12 cellular contexts compared by ENCODE assay signal in genomic region chr5:75167345-75167744, GRCh38.
A peak's percentile ranks its signal among the peaks of the same experiment; 100 is the strongest.
DNase-seq lines count a peak whose midpoint lies in the region; FAIRE-seq and TF ChIP-seq lines count a peak whose summit lies in the region.
"Had no signal": no experiment of that assay in that cellular context is flagged by ENCODE, and none has a peak within 500 bp of the region (broad histone marks: within the 10 kb centered on the region; RNA-seq: fewer than 3 reads in every experiment).

No MANE protein-coding gene starts in this region.

- H3K27me3 Mint-ChIP-seq in activated CD4-positive, alpha-beta memory T cell treated with anti-CD3 and anti-CD28 coated beads for 36 hours: no peaks in the 10 kb centered on the region
- H3K27me3 Mint-ChIP-seq: memory B cell had no signal

- H3K9me1 ChIP-seq in keratinocyte (ENCODE audit: control insufficient read depth, extremely low read depth, insufficient read depth, low read length): no peaks in the 10 kb centered on the region

- TF ChIP-seq CTCF in keratinocyte (optimal IDR thresholded peaks at IDR 0.05 in 1 of 3, IDR thresholded peaks at IDR 0.05 in 1 of 3, conservative IDR thresholded peaks at IDR 0.05 in 1 of 3; ENCODE audit: extremely low read depth in 1 of 3, insufficient read depth in 2 of 3, low read length in 3 of 3): peak in 2 of 3 experiments; percentile 60 to 62

- H3K27ac ChIP-seq in keratinocyte (ENCODE audit: control insufficient read depth, insufficient read depth, low read length): no peak overlapping the region
- H3K27ac ChIP-seq: SJSA1, vagina had no signal

- POLR2A ChIA-PET in activated CD4-positive, alpha-beta memory T cell treated with anti-CD3 and anti-CD28 coated beads for 36 hours (lab: Charles Lee): no interaction called here

- H3K4me1 Mint-ChIP-seq in activated CD4-positive, alpha-beta memory T cell treated with anti-CD3 and anti-CD28 coated beads for 36 hours (ENCODE audit: low read depth): no peaks in the 10 kb centered on the region
- H3K4me1 Mint-ChIP-seq: memory B cell had no signal

- no peak overlapping the region for H3K4me3 Mint-ChIP-seq in activated CD4-positive, alpha-beta memory T cell treated with anti-CD3 and anti-CD28 coated beads for 36 hours
- H3K4me3 Mint-ChIP-seq: memory B cell had no signal

- no peaks in the 10 kb centered on the region for H3K36me3 Mint-ChIP-seq in activated CD4-positive, alpha-beta memory T cell treated with anti-CD3 and anti-CD28 coated beads for 36 hours
- H3K36me3 Mint-ChIP-seq: memory B cell had no signal

- no peaks in the 10 kb centered on the region for H3K9me3 ChIP-seq in keratinocyte (ENCODE audit: control insufficient read depth, low read depth, low read length)
- H3K9me3 ChIP-seq: SJSA1, vagina had no signal

- DNase-seq in Daoy (ENCODE audit: low read depth) (peak; percentile 6), HT1080 (ENCODE audit: low read depth) (peak; percentile 20), amniotic epithelial cell (ENCODE audit: low read depth) (peak; percentile 9), keratinocyte (ENCODE audit: low read depth, low spot score) (no peak), anterior cingulate cortex (lab: John Stamatoyannopoulos, UW) (no peak), islet precursor cell (no peak)
- no peak for DNase-seq in activated CD4-positive, CD25-positive, alpha-beta regulatory T cell (lab: John Stamatoyannopoulos, UW)
- DNase-seq in activated CD4-positive, alpha-beta memory T cell treated with anti-CD3 and anti-CD28 coated beads for 36 hours: no peak
- DNase-seq: activated CD8-positive, alpha-beta memory T cell treated with anti-CD3 and anti-CD28 coated beads for 24 hours had no signal

- H3K27me3 ChIP-seq in keratinocyte (ENCODE audit: control insufficient read depth, extremely low read depth, insufficient read depth, low read length): no peaks in the 10 kb centered on the region
- H3K27me3 ChIP-seq: SJSA1, vagina had no signal

- H3K4me1 ChIP-seq in keratinocyte (ENCODE audit: control insufficient read depth, extremely low read depth, insufficient read depth, low read length): no peaks in the 10 kb centered on the region
- H3K4me1 ChIP-seq: SJSA1, vagina had no signal

- H4K20me1 ChIP-seq in keratinocyte (ENCODE audit: control insufficient read depth, extremely low read depth, insufficient read depth, low read length): no peaks in the 10 kb centered on the region

- H3K4me3 ChIP-seq in keratinocyte (ENCODE audit: control insufficient read depth in 2 of 3, extremely low read depth in 1 of 3, insufficient read depth in 2 of 3, low read depth in 1 of 3, low read length in 3 of 3): no peak overlapping the region
- H3K4me3 ChIP-seq: SJSA1, vagina had no signal

- intact Hi-C loops in activated CD4-positive, alpha-beta memory T cell treated with anti-CD3 and anti-CD28 coated beads for 36 hours (cut with micrococcal nuclease): no loop called here

- no peak overlapping the region for H3K4me2 ChIP-seq in keratinocyte (ENCODE audit: control insufficient read depth, extremely low read depth, insufficient read depth, low read depth, low read length)

- no peak overlapping the region for H3K9ac ChIP-seq in keratinocyte (ENCODE audit: control insufficient read depth, extremely low read depth, insufficient read depth, low read length)

- no peak for FAIRE-seq in keratinocyte (lab: Jason Lieb, UNC)

- H2AFZ ChIP-seq in keratinocyte (ENCODE audit: control insufficient read depth, low read length): no peak overlapping the region

- CTCF ChIA-PET in activated CD4-positive, alpha-beta memory T cell treated with anti-CD3 and anti-CD28 coated beads for 36 hours (lab: Charles Lee): no interaction called here

- H3K36me3 ChIP-seq in keratinocyte (ENCODE audit: control insufficient read depth in 2 of 2, extremely low read depth in 1 of 2, insufficient read depth in 2 of 2, low read length in 2 of 2): no peaks in the 10 kb centered on the region
- H3K36me3 ChIP-seq: SJSA1, vagina had no signal

- no peak overlapping the region for H3K27ac Mint-ChIP-seq in activated CD4-positive, alpha-beta memory T cell treated with anti-CD3 and anti-CD28 coated beads for 36 hours
- H3K27ac Mint-ChIP-seq: memory B cell had no signal

- H3K79me2 ChIP-seq in keratinocyte (ENCODE audit: control insufficient read depth, insufficient read depth, low read length): no peaks in the 10 kb centered on the region

- H3K9me3 Mint-ChIP-seq in activated CD4-positive, alpha-beta memory T cell treated with anti-CD3 and anti-CD28 coated beads for 36 hours: peaks cover 2% of the 10 kb centered on the region
- H3K9me3 Mint-ChIP-seq: memory B cell had no signal

- dilution Hi-C loops in keratinocyte (cut with MboI; ENCODE audit: extremely low pct_ligation_motif_present, low sequenced_read_pairs): no loop called here

Comparison
In these comparisons a context has a peak if more than half of its experiments do, and no peak if none do; other contexts are left out.
1. DNase-seq: peak in Daoy (single experiment), HT1080 (single experiment) and amniotic epithelial cell (single experiment); none in keratinocyte (single experiment), activated CD4-positive, CD25-positive, alpha-beta regulatory T cell (0 of 4), anterior cingulate cortex (0 of 58), islet precursor cell (single experiment) and activated CD4-positive, alpha-beta memory T cell treated with anti-CD3 and anti-CD28 coated beads for 36 hours (single experiment).